Comparison of ENCODE assay signal across 8 cellular contexts in genomic region chr11:93529707-93530467, GRCh38. TPM values are rescaled to one million over a fixed set of nuclear protein-coding genes. Genes with fewer than 3 reads are reported as not detected.
DNase-seq lines count a peak whose midpoint lies in the region; ATAC-seq and TF ChIP-seq lines count a peak whose summit lies in the region.

No MANE protein-coding gene starts in this region.

- no peaks in the 10 kb centered on the region for H3K9me3 Mint-ChIP-seq in osteocyte (ENCODE audit: unreplicated experiment)

- no peaks in the 10 kb centered on the region for H3K36me3 Mint-ChIP-seq in osteocyte (ENCODE audit: unreplicated experiment)

- DNase-seq in osteocyte (ENCODE audit: extremely low spot score, unreplicated experiment) (no peak), SK-N-DZ (ENCODE audit: low spot score) (no peak), NCI-H345 (lab: John Stamatoyannopoulos, UW) (no peak), DMS79 (lab: John Stamatoyannopoulos, UW) (no peak)

- H3K27ac Mint-ChIP-seq in osteocyte (ENCODE audit: unreplicated experiment) = peak overlapping the region; percentile 88

- H3K27me3 Mint-ChIP-seq in osteocyte (ENCODE audit: unreplicated experiment) = no peaks in the 10 kb centered on the region

- H3K4me1 Mint-ChIP-seq in osteocyte (ENCODE audit: unreplicated experiment) = peaks cover 38% of the 10 kb centered on the region

- H3K4me3 Mint-ChIP-seq in osteocyte (ENCODE audit: unreplicated experiment) = no peak overlapping the region

- peak overlapping the region; percentile 21 for H3K27ac ChIP-seq in cingulate gyrus (ENCODE audit: low read depth, low read length)

- TF ChIP-seq CTCF in osteocyte (IDR thresholded peaks at IDR 0.05) = no peak

- peak; percentile 31 for ATAC-seq in GM18868 (IDR thresholded peaks at IDR 0.05; ENCODE audit: unreplicated experiment)
- ATAC-seq in HG03280 (IDR thresholded peaks at IDR 0.05; ENCODE audit: unreplicated experiment) = peak; percentile 31
- no peak for ATAC-seq in HG03139 (IDR thresholded peaks at IDR 0.05; ENCODE audit: unreplicated experiment)

RNA-seq across cellular contexts. Expression of gene SMCO4, which starts 13.3 kb away (rescaled TPM):
- total RNA-seq in osteocyte = 14.6 and 14.7 TPM in 2 replicates
- polyA plus RNA-seq in SK-N-DZ (2014; cell fraction: cytosol; rRNA removed) = 37.0 and 40.2 TPM in 2 replicates
- polyA plus RNA-seq in SK-N-DZ (2014; cell fraction: nucleus; rRNA removed) = 9.9 and 11.0 TPM in 2 replicates
